19 cellular contexts compared by ENCODE assay signal in genomic region chr19:49110567-49110966, GRCh38. TPM values are rescaled to one million over a fixed set of nuclear protein-coding genes. Genes with fewer than 3 reads are reported as not detected.
A peak's percentile ranks its signal among the peaks of the same experiment; 100 is the strongest.
DNase-seq lines count a peak whose midpoint lies in the region; ATAC-seq and TF ChIP-seq lines count a peak whose summit lies in the region.
"Had no signal": no experiment of that assay in that cellular context is flagged by ENCODE, and none has a peak within 500 bp of the region (broad histone marks: within the 10 kb centered on the region; RNA-seq: fewer than 3 reads in every experiment).

No MANE protein-coding gene starts in this region.

- H2AFZ ChIP-seq in osteoblast (ENCODE audit: low read length) = no peak overlapping the region

- no peak for TF ChIP-seq CTCF in coronary artery (IDR thresholded peaks at IDR 0.05)
- TF ChIP-seq CTCF in osteoblast (IDR thresholded peaks at IDR 0.05; ENCODE audit: extremely low read depth, low read depth, low read length) = no peak
- TF ChIP-seq CTCF in left lung (IDR thresholded peaks at IDR 0.05) = no peak
- TF ChIP-seq CTCF in type B pancreatic cell (conservative IDR thresholded peaks at IDR 0.05) = no peak

- H3K4me3 ChIP-seq in coronary artery (no peak overlapping the region), osteoblast (ENCODE audit: insufficient read depth, low read length) (no peak overlapping the region), left lung (no peak overlapping the region)
- H3K4me3 ChIP-seq: breast epithelium, vagina had no signal

- ATAC-seq in left lung = no peak

- H3K4me2 ChIP-seq in osteoblast (ENCODE audit: insufficient read depth, low read length) = no peak overlapping the region

- no peaks in the 10 kb centered on the region for H3K9me3 ChIP-seq in osteoblast (ENCODE audit: low read depth, low read length)
- no peaks in the 10 kb centered on the region for H3K9me3 ChIP-seq in left lung
- H3K9me3 ChIP-seq: breast epithelium, vagina had no signal

- H3K27me3 ChIP-seq in osteoblast (ENCODE audit: insufficient read depth, low read length) = no peaks in the 10 kb centered on the region
- no peaks in the 10 kb centered on the region for H3K27me3 ChIP-seq in left lung
- H3K27me3 ChIP-seq: breast epithelium, vagina had no signal

- H3K9me3 Mint-ChIP-seq in type B pancreatic cell = no peaks in the 10 kb centered on the region
- H3K9me3 Mint-ChIP-seq: activated naive CD4-positive, alpha-beta T cell treated with anti-CD3 and anti-CD28 coated beads for 36 hours; mesothelial cell of epicardium; stimulated activated naive CD8-positive, alpha-beta T cell treated with anti-CD3 and anti-CD28 coated beads, Interleukin-15, Interleukin-2, amounts not matched to agents 100 ng/mL and 50 ng/mL, for 24 hours had no signal

- peaks cover 38% of the 10 kb centered on the region for H3K4me1 Mint-ChIP-seq in type B pancreatic cell (ENCODE audit: unreplicated experiment)

- no peak overlapping the region for H3K4me3 Mint-ChIP-seq in type B pancreatic cell
- H3K4me3 Mint-ChIP-seq: activated naive CD4-positive, alpha-beta T cell treated with anti-CD3 and anti-CD28 coated beads for 36 hours; mesothelial cell of epicardium; stimulated activated naive CD8-positive, alpha-beta T cell treated with anti-CD3 and anti-CD28 coated beads, Interleukin-15, Interleukin-2, amounts not matched to agents 100 ng/mL and 50 ng/mL, for 24 hours had no signal

- peaks cover 36% of the 10 kb centered on the region for H4K20me1 ChIP-seq in osteoblast (ENCODE audit: insufficient read depth, low read length)

- H3K36me3 ChIP-seq in osteoblast (ENCODE audit: insufficient read depth, low read length) (peaks cover 44% of the 10 kb centered on the region), left lung (peaks cover 0 to 38% of the 10 kb centered on the region in 2 donors)
- H3K36me3 ChIP-seq: breast epithelium had no signal

- H3K36me3 Mint-ChIP-seq in type B pancreatic cell = peaks cover 19% of the 10 kb centered on the region

- intact Hi-C loops in left lung (cut with DNase I) = no loop called here

- no peak overlapping the region for H3K27ac Mint-ChIP-seq in type B pancreatic cell
- H3K27ac Mint-ChIP-seq: activated naive CD4-positive, alpha-beta T cell treated with anti-CD3 and anti-CD28 coated beads for 36 hours; mesothelial cell of epicardium; stimulated activated naive CD8-positive, alpha-beta T cell treated with anti-CD3 and anti-CD28 coated beads, Interleukin-15, Interleukin-2, amounts not matched to agents 100 ng/mL and 50 ng/mL, for 24 hours had no signal

- DNase-seq in AG08396 (ENCODE audit: low spot score) (peak; percentile 56), RKO (ENCODE audit: low spot score) (peak; percentile 43), coronary artery (ENCODE audit: low spot score) (no peak), osteoblast (ENCODE audit: insufficient read length, low spot score, missing footprints) (peak; percentile 90), NCI-H1436 (lab: John Stamatoyannopoulos, UW) (no peak), left lung (no peak), type B pancreatic cell (ENCODE audit: extremely low spot score, unreplicated experiment) (no peak)
- DNase-seq in activated T-cell treated with anti-CD3 and anti-CD28 coated beads, Interleukin-2, amount 50 U/mL, for 48 hours = no peak
- DNase-seq: activated CD4-positive, CD25-positive, alpha-beta regulatory T cell treated with anti-CD3 and anti-CD28 coated beads, Interleukin-2, amount 50 U/mL, for 72 hours; activated naive CD4-positive, alpha-beta T cell treated with anti-CD3 and anti-CD28 coated beads for 36 hours; HCEC 1CT; NCI-H1092 treated with DMSO at 0.1 percent for 48 hours; NCI-H2171; NCI-H82; T-helper 1 cell had no signal

- H3K27ac ChIP-seq in coronary artery = peak overlapping the region; percentile 50 to 67
- peak overlapping the region; percentile 54 for H3K27ac ChIP-seq in osteoblast (ENCODE audit: low read depth, low read length)
- H3K27ac ChIP-seq in left lung = no peak overlapping the region
- H3K27ac ChIP-seq: breast epithelium, vagina had no signal

- no peaks in the 10 kb centered on the region for H3K27me3 Mint-ChIP-seq in type B pancreatic cell
- H3K27me3 Mint-ChIP-seq: stimulated activated naive CD8-positive, alpha-beta T cell treated with anti-CD3 and anti-CD28 coated beads, Interleukin-15, Interleukin-2, amounts not matched to agents 100 ng/mL and 50 ng/mL, for 24 hours had no signal

- peaks cover 19% of the 10 kb centered on the region for H3K4me1 ChIP-seq in osteoblast (ENCODE audit: insufficient read depth, low read length)
- H3K4me1 ChIP-seq in left lung = peaks cover 4 to 20% of the 10 kb centered on the region in 2 donors

- peaks cover 15% of the 10 kb centered on the region for H3K79me2 ChIP-seq in osteoblast (ENCODE audit: insufficient read depth, low read length)

RNA-seq across cellular contexts. Expression of gene LIN7B, which starts 3.6 kb away (rescaled TPM):
- total RNA-seq in osteoblast (5.6 and 6.2 TPM in 2 replicates), left lung (1 to 10 TPM; 6.5 to 6.9 TPM), type B pancreatic cell (ENCODE audit: low replicate concordance) (10.6 TPM in 2 replicates)

RNA-seq across cellular contexts. Expression of gene C19orf73, which starts 8.4 kb away (rescaled TPM):
- total RNA-seq in osteoblast (0.36 TPM in 1 of 2 replicates, not detected in the other), left lung (1 to 10 TPM; 1.7 to 2.1 TPM), type B pancreatic cell (ENCODE audit: low replicate concordance) (2.3 and 2.6 TPM in 2 replicates)
- total RNA-seq: vagina had no signal

RNA-seq across cellular contexts. Expression of gene PPFIA3, which starts 8.8 kb away (rescaled TPM):
- total RNA-seq in osteoblast = 1.1 and 1.2 TPM in 2 replicates
- total RNA-seq in left lung = 1 to 10 TPM; 6.6 to 7.5 TPM
- 15.2 and 17.8 TPM in 2 replicates for total RNA-seq in type B pancreatic cell (ENCODE audit: low replicate concordance)

RNA-seq across cellular contexts. Expression of gene SNRNP70, which starts 25.3 kb away (rescaled TPM):
- total RNA-seq in osteoblast (105 and 111 TPM in 2 replicates), left lung (100 to 1,000 TPM; 161 to 173 TPM), type B pancreatic cell (ENCODE audit: low replicate concordance) (205 and 296 TPM in 2 replicates)

RNA-seq across cellular contexts. Expression of gene KCNA7, which starts 38.1 kb away (rescaled TPM):
- total RNA-seq in osteoblast (not detected in 2 replicates), left lung (not detected), type B pancreatic cell (ENCODE audit: low replicate concordance) (not detected in 2 replicates)
- total RNA-seq: activated naive CD4-positive, alpha-beta T cell treated with anti-CD3 and anti-CD28 coated beads for 36 hours; breast epithelium; vagina had no signal

Comparison
In these comparisons a context has a peak if more than half of its experiments do, and no peak if none do; other contexts are left out.
1. DNase-seq: peak in AG08396 (single experiment), RKO (single experiment) and osteoblast (single experiment); none in coronary artery (single experiment), NCI-H1436 (single experiment), activated T-cell treated with anti-CD3 and anti-CD28 coated beads, Interleukin-2, amount 50 U/mL, for 48 hours (0 of 2), left lung (0 of 2) and type B pancreatic cell (single experiment).
2. H3K27ac ChIP-seq: peak in coronary artery (2 of 2) and osteoblast (single experiment); none in left lung (0 of 2).